ENCODE assay signal across 9 cellular contexts in genomic region chr3:51099794-51100542, GRCh38.
DNase-seq lines count a peak whose midpoint lies in the region; ATAC-seq and TF ChIP-seq lines count a peak whose summit lies in the region.
"Had no signal": no experiment of that assay in that cellular context is flagged by ENCODE, and none has a peak within 500 bp of the region (broad histone marks: within the 10 kb centered on the region; RNA-seq: fewer than 3 reads in every experiment).

No MANE protein-coding gene starts in this region.

- ATAC-seq in upper lobe of left lung (ENCODE audit: low FRiP score in 2 of 2) (peak; percentile 65 to 71), GM18870 (IDR thresholded peaks at IDR 0.05; ENCODE audit: unreplicated experiment) (no peak)

- H3K36me3 ChIP-seq in upper lobe of left lung: no peaks in the 10 kb centered on the region

- peak; percentile 37 to 38 for DNase-seq in AML-193 (lab: John Stamatoyannopoulos, UW)
- no peak for DNase-seq in GM12864 (ENCODE audit: low read depth)
- peak; percentile 58 for DNase-seq in NCI-H510A treated with DMSO at 0.1 percent for 48 hours (lab: John Stamatoyannopoulos, UW)
- peak; percentile 35 to 69 for DNase-seq in T47D (ENCODE audit: low read depth in 1 of 2, low spot score in 1 of 2)
- DNase-seq in kidney glomerular epithelial cell (lab: John Stamatoyannopoulos, UW): peak; percentile 60
- DNase-seq in upper lobe of left lung: peak in 1 of 2 donors; percentile 28
- no peak for DNase-seq in occipital lobe (lab: John Stamatoyannopoulos, UW)

- no peak for TF ChIP-seq EP300 in upper lobe of left lung (IDR thresholded peaks at IDR 0.05)

- TF ChIP-seq CTCF in GM12864 (IDR thresholded peaks at IDR 0.05; ENCODE audit: low read depth, low read length, missing control alignments) (peak; percentile 65), upper lobe of left lung (IDR thresholded peaks at IDR 0.05) (peak in 5 of 6 experiments; percentile 39 to 60 (median 54))

- no peak for TF ChIP-seq POLR2A in upper lobe of left lung (IDR thresholded peaks at IDR 0.05)

- H3K4me3 ChIP-seq in GM12864 (ENCODE audit: low read depth, low read length): no peak overlapping the region
- no peak overlapping the region for H3K4me3 ChIP-seq in upper lobe of left lung
- H3K4me3 ChIP-seq: SK-N-MC had no signal

- 59 to 62% methylated on average over 3 of the region's 3 CpGs for WGBS in upper lobe of left lung, 2 donors

- H3K27ac ChIP-seq in upper lobe of left lung: no peak overlapping the region
- H3K27ac ChIP-seq: SK-N-MC had no signal

- in situ Hi-C loops in T47D (cut with HindIII; ENCODE audit: low pct_unique_long_range_greater_than_20kb, low sequenced_read_pairs): no loop called here

- H3K27me3 ChIP-seq in upper lobe of left lung: no peaks in the 10 kb centered on the region

- no peaks in the 10 kb centered on the region for H3K9me3 ChIP-seq in upper lobe of left lung

- H3K4me1 ChIP-seq in upper lobe of left lung: no peaks in the 10 kb centered on the region

Comparison
In these comparisons a context has a peak if more than half of its experiments do, and no peak if none do; other contexts are left out.
1. DNase-seq: peak in AML-193 (2 of 2), NCI-H510A treated with DMSO at 0.1 percent for 48 hours (single experiment), T47D (2 of 2) and kidney glomerular epithelial cell (single experiment); none in GM12864 (single experiment) and occipital lobe (single experiment).